ENCODE assay signal across 5 cellular contexts in genomic region chr2:203606051-203606450, GRCh38.
"Had no signal": no experiment of that assay in that cellular context is flagged by ENCODE, and none has a peak within 500 bp of the region (broad histone marks: within the 10 kb centered on the region; RNA-seq: fewer than 3 reads in every experiment).

No MANE protein-coding gene starts in this region.

- H3K4me1 Mint-ChIP-seq: IgD-negative memory B cell had no signal

- H3K27ac Mint-ChIP-seq: IgD-negative memory B cell had no signal

- H3K36me3 Mint-ChIP-seq: IgD-negative memory B cell had no signal

- DNase-seq: GM23248, H9, HCEC 1CT, KBM-7 had no signal

- H2AFZ ChIP-seq: GM23248 had no signal

- H3K4me3 Mint-ChIP-seq: H9, IgD-negative memory B cell had no signal

- H3K9me3 Mint-ChIP-seq: H9, IgD-negative memory B cell had no signal

- H3K27ac ChIP-seq: GM23248 had no signal

- H3K4me3 ChIP-seq: GM23248 had no signal
